Comparison of ENCODE assay signal across 23 cellular contexts in genomic region chr13:72677431-72677830, GRCh38.
"Had no signal": no experiment of that assay in that cellular context is flagged by ENCODE, and none has a peak within 500 bp of the region (broad histone marks: within the 10 kb centered on the region; RNA-seq: fewer than 3 reads in every experiment).

No MANE protein-coding gene starts in this region.

- H3K27me3 Mint-ChIP-seq: stimulated activated naive B cell treated with anti-CD40 and anti-IgM and Interleukin-4, amounts not matched to agents 10 μg/mL and 1 μg/mL and 100 μg/mL, for 72 hours had no signal

- H3K36me3 Mint-ChIP-seq: activated naive CD8-positive, alpha-beta T cell treated with anti-CD3 and anti-CD28 coated beads for 36 hours; naive B cell; stimulated activated naive B cell treated with anti-CD40 and anti-IgM and Interleukin-4, amounts not matched to agents 10 μg/mL and 1 μg/mL and 100 μg/mL, for 72 hours had no signal

- DNase-seq: activated B cell treated with CpG ODN at 0.5 μM for 24 hours; activated CD4-positive, alpha-beta T cell treated with anti-CD3 and anti-CD28 coated beads for 36 hours; activated CD4-positive, alpha-beta T cell treated with anti-CD3 and anti-CD28 coated beads, Interleukin-2, amount 50 U/mL, for 4 hours; activated CD8-positive, alpha-beta memory T cell treated with anti-CD3 and anti-CD28 coated beads for 24 hours; activated CD8-positive, alpha-beta memory T cell treated with anti-CD3 and anti-CD28 coated beads, Interleukin-2, amount 50 U/mL, for 4 hours; activated naive CD4-positive, alpha-beta T cell; activated naive CD8-positive, alpha-beta T cell treated with anti-CD3 and anti-CD28 coated beads for 36 hours; activated T-cell treated with anti-CD3 and anti-CD28 coated beads, Interleukin-2, amount 50 U/mL, for 24 hours; amniotic stem cell; heart left ventricle; islet precursor cell; left colon; lower lobe of right lung; mesendoderm; naive B cell; retina; sigmoid colon; stimulated activated CD4-positive, alpha-beta T cell treated with anti-CD3 and anti-CD28 coated beads, Interleukin-2, amount 100 ng/mL, for 48 hours; stimulated activated CD8-positive, alpha-beta memory T cell treated with anti-CD3 and anti-CD28 coated beads, Interleukin-4, amount 100 ng/mL, for 48 hours; stimulated activated naive B cell treated with anti-CD40 and anti-IgM and Interleukin-4, amounts not matched to agents 10 μg/mL and 1 μg/mL and 100 μg/mL, for 72 hours; T1000; transverse colon had no signal

- H3K4me1 Mint-ChIP-seq: activated B cell treated with CpG ODN at 0.5 μM for 24 hours; activated CD4-positive, alpha-beta T cell treated with anti-CD3 and anti-CD28 coated beads for 36 hours; activated naive CD8-positive, alpha-beta T cell treated with anti-CD3 and anti-CD28 coated beads for 36 hours; naive B cell had no signal

- ATAC-seq: activated CD4-positive, alpha-beta T cell treated with anti-CD3 and anti-CD28 coated beads for 36 hours; heart left ventricle; left colon; lower lobe of right lung; stimulated activated naive B cell treated with anti-CD40 and anti-IgM and Interleukin-4, amounts not matched to agents 10 μg/mL and 1 μg/mL and 100 μg/mL, for 72 hours had no signal

- H3K9me3 Mint-ChIP-seq: activated B cell treated with CpG ODN at 0.5 μM for 24 hours; activated naive CD8-positive, alpha-beta T cell treated with anti-CD3 and anti-CD28 coated beads for 36 hours; activated T-cell treated with anti-CD3 and anti-CD28 coated beads, Interleukin-2, amount 50 U/mL, for 24 hours; activated T-helper 2 cell treated with anti-CD3 and anti-CD28 coated beads, Interferon-gamma antibody, Interleukin-2, Interleukin-4, amounts not matched to agents 10 μg/mL and 5 μg/mL and 100 μg/mL, durations not matched to agents 14 hours and 24 hours and 36 hours; stimulated activated naive B cell treated with anti-CD40 and anti-IgM and Interleukin-4, amounts not matched to agents 10 μg/mL and 1 μg/mL and 100 μg/mL, for 72 hours had no signal

- H3K4me3 Mint-ChIP-seq: activated B cell treated with CpG ODN at 0.5 μM for 24 hours; activated CD4-positive, alpha-beta T cell treated with anti-CD3 and anti-CD28 coated beads for 36 hours; activated naive CD8-positive, alpha-beta T cell treated with anti-CD3 and anti-CD28 coated beads for 36 hours; activated T-cell treated with anti-CD3 and anti-CD28 coated beads, Interleukin-2, amount 50 U/mL, for 24 hours; naive B cell; stimulated activated naive B cell treated with anti-CD40 and anti-IgM and Interleukin-4, amounts not matched to agents 10 μg/mL and 1 μg/mL and 100 μg/mL, for 72 hours had no signal

- H3K27ac Mint-ChIP-seq: activated B cell treated with CpG ODN at 0.5 μM for 24 hours; activated CD4-positive, alpha-beta T cell treated with anti-CD3 and anti-CD28 coated beads for 36 hours; activated naive CD8-positive, alpha-beta T cell treated with anti-CD3 and anti-CD28 coated beads for 36 hours; activated T-cell treated with anti-CD3 and anti-CD28 coated beads, Interleukin-2, amount 50 U/mL, for 24 hours; activated T-helper 2 cell treated with anti-CD3 and anti-CD28 coated beads, Interferon-gamma antibody, Interleukin-2, Interleukin-4, amounts not matched to agents 10 μg/mL and 5 μg/mL and 100 μg/mL, durations not matched to agents 14 hours and 24 hours and 36 hours; naive B cell; stimulated activated naive B cell treated with anti-CD40 and anti-IgM and Interleukin-4, amounts not matched to agents 10 μg/mL and 1 μg/mL and 100 μg/mL, for 72 hours had no signal
